8 cellular contexts compared by ENCODE assay signal in genomic region chr6:89637960-89638319, GRCh38. TPM values are rescaled to one million over a fixed set of nuclear protein-coding genes. Genes with fewer than 3 reads are reported as not detected.
DNase-seq lines count a peak whose midpoint lies in the region; ATAC-seq and TF ChIP-seq lines count a peak whose summit lies in the region.

No MANE protein-coding gene starts in this region.

- H3K9me3 ChIP-seq in skeletal muscle tissue (ENCODE audit: control insufficient read depth in 3 of 3, low read length in 3 of 3) = no peaks in the 10 kb centered on the region

- peak overlapping the region; percentile 64 to 87 for H3K4me3 ChIP-seq in foreskin fibroblast (ENCODE audit: low read depth in 1 of 2, low read length in 2 of 2)
- H3K4me3 ChIP-seq in skeletal muscle tissue (ENCODE audit: low read length in 3 of 3) = peak overlapping the region; percentile 95 to 97 (median 95)

- H3K4me1 Mint-ChIP-seq in activated T-cell treated with anti-CD3 and anti-CD28 coated beads, Interleukin-2, amount 50 U/mL, for 4 hours (ENCODE audit: low read depth) = peaks cover 27% of the 10 kb centered on the region

- H3K27ac ChIP-seq in skeletal muscle tissue (ENCODE audit: low read depth, low read length) = peak overlapping the region; percentile 98

- peaks cover 32% of the 10 kb centered on the region for H3K36me3 Mint-ChIP-seq in activated T-cell treated with anti-CD3 and anti-CD28 coated beads, Interleukin-2, amount 50 U/mL, for 4 hours (ENCODE audit: insufficient read depth)

- H3K9me3 Mint-ChIP-seq in activated T-cell treated with anti-CD3 and anti-CD28 coated beads, Interleukin-2, amount 50 U/mL, for 4 hours = no peaks in the 10 kb centered on the region

- H3K27me3 ChIP-seq in skeletal muscle tissue (ENCODE audit: control insufficient read depth in 3 of 3, insufficient read depth in 3 of 3, low read length in 3 of 3) = no peaks in the 10 kb centered on the region

- DNase-seq in activated T-cell treated with anti-CD3 and anti-CD28 coated beads, Interleukin-2, amount 50 U/mL, for 4 hours = no peak
- DNase-seq in activated T-cell treated with anti-CD3 and anti-CD28 coated beads for 4 hours (no peak), SK-N-DZ (ENCODE audit: low spot score) (peak; percentile 13), foreskin fibroblast (no peak), ecto neural progenitor cell (ENCODE audit: low spot score) (no peak), cortex of kidney (lab: John Stamatoyannopoulos, UW) (no peak)

- no peaks in the 10 kb centered on the region for H3K27me3 Mint-ChIP-seq in activated T-cell treated with anti-CD3 and anti-CD28 coated beads, Interleukin-2, amount 50 U/mL, for 4 hours (ENCODE audit: low read depth)

- peaks cover 5 to 20% (median 16%) of the 10 kb centered on the region in 3 donors for H3K36me3 ChIP-seq in skeletal muscle tissue (ENCODE audit: control insufficient read depth in 3 of 3, insufficient read depth in 3 of 3, low read length in 3 of 3)

- H3K4me3 Mint-ChIP-seq in activated T-cell treated with anti-CD3 and anti-CD28 coated beads, Interleukin-2, amount 50 U/mL, for 4 hours = peak overlapping the region; percentile 93

- no peak for ATAC-seq in activated T-cell treated with anti-CD3 and anti-CD28 coated beads, Interleukin-2, amount 50 U/mL, for 4 hours
- ATAC-seq in activated CD4-positive, CD25-positive, alpha-beta regulatory T cell treated with anti-CD3 and anti-CD28 coated beads, Interleukin-2, amount 50 U/mL, for 24 hours = no peak

- H3K9ac ChIP-seq in skeletal muscle tissue (ENCODE audit: low read depth in 1 of 3, low read length in 3 of 3) = peak overlapping the region; percentile 90 to 96 (median 91)

- peaks cover 9 to 12% (median 10%) of the 10 kb centered on the region in 3 donors for H3K4me1 ChIP-seq in skeletal muscle tissue (ENCODE audit: control insufficient read depth in 3 of 3, insufficient read depth in 3 of 3, low read length in 3 of 3)

- no peak for TF ChIP-seq CTCF in foreskin fibroblast (IDR thresholded peaks at IDR 0.05; ENCODE audit: low read depth, low read length)

RNA-seq across cellular contexts. Expression of gene LYRM2, which starts 0.6 kb away (rescaled TPM):
- total RNA-seq in activated T-cell treated with anti-CD3 and anti-CD28 coated beads, Interleukin-2, amount 50 U/mL, for 4 hours = 10 to 100 TPM; 29.1 to 32.8 (median 29.7) TPM
- polyA plus RNA-seq in SK-N-DZ (2014; cell fraction: cytosol; rRNA removed) = 29.2 and 32.3 TPM in 2 replicates
- polyA plus RNA-seq in SK-N-DZ (2014; cell fraction: nucleus; rRNA removed) = 9.5 and 15.8 TPM in 2 replicates
- 9.4 TPM for total RNA-seq in skeletal muscle tissue
